Comparison of ENCODE assay signal across 9 cellular contexts in genomic region chr14:68975667-68976066, GRCh38. TPM values are rescaled to one million over a fixed set of nuclear protein-coding genes. Genes with fewer than 3 reads are reported as not detected.
A peak's percentile ranks its signal among the peaks of the same experiment; 100 is the strongest.
DNase-seq lines count a peak whose midpoint lies in the region; ATAC-seq and TF ChIP-seq lines count a peak whose summit lies in the region.
"Had no signal": no experiment of that assay in that cellular context is flagged by ENCODE, and none has a peak within 500 bp of the region (broad histone marks: within the 10 kb centered on the region; RNA-seq: fewer than 3 reads in every experiment).

No MANE protein-coding gene starts in this region.

- POLR2A ChIA-PET in activated CD4-positive, alpha-beta T cell treated with anti-CD3 and anti-CD28 coated beads, Interleukin-2, amount 10 ng/mL, durations not matched to agents 7 days and 5 days (lab: Charles Lee) = no interaction called here

- TF ChIP-seq CTCF in choroid plexus epithelial cell (conservative IDR thresholded peaks at IDR 0.05; ENCODE audit: low read depth, low read length) = peak; percentile 19

- H3K4me3 ChIP-seq in choroid plexus epithelial cell (ENCODE audit: low read depth, low read length) = peak overlapping the region; percentile 42

- DNase-seq in left cardiac atrium (peak; percentile 66), Right ventricle myocardium superior (no peak), choroid plexus epithelial cell (ENCODE audit: low read depth) (peak; percentile 89), mucosa of gallbladder (ENCODE audit: low spot score) (peak; percentile 68), NK-92 (lab: John Stamatoyannopoulos, UW; ENCODE audit: unreplicated experiment) (no peak)
- DNase-seq in activated T-helper 1 cell treated with anti-CD3 and anti-CD28 coated beads, Interleukin-12 subunit alpha, Interleukin-12 subunit beta, Interleukin-2, Interleukin-4 antibody, amounts not matched to agents 30 ng/mL and 10 ng/mL and 1 ng/mL, durations not matched to agents 14 hours and 24 hours and 36 hours (ENCODE audit: low spot score) = no peak
- DNase-seq in stimulated activated CD4-positive, alpha-beta T cell treated with anti-CD3 and anti-CD28 coated beads, Interleukin-1b, Interleukin-23, amount 100 ng/mL, for 48 hours = no peak
- DNase-seq in activated CD4-positive, alpha-beta T cell treated with anti-CD3 and anti-CD28 coated beads, Interleukin-2, amount 10 ng/mL, durations not matched to agents 7 days and 5 days = no peak
- DNase-seq: stimulated activated CD4-positive, alpha-beta T cell treated with anti-CD3 and anti-CD28 coated beads, Interleukin-2, amount 100 ng/mL, for 48 hours had no signal

- no peak for ATAC-seq in left cardiac atrium
- ATAC-seq in Right ventricle myocardium superior (ENCODE audit: poor library complexity) = no peak

- peaks cover 31% of the 10 kb centered on the region for H3K4me1 Mint-ChIP-seq in activated T-helper 1 cell treated with anti-CD3 and anti-CD28 coated beads, Interleukin-12 subunit alpha, Interleukin-12 subunit beta, Interleukin-2, Interleukin-4 antibody, amounts not matched to agents 30 ng/mL and 10 ng/mL and 1 ng/mL, durations not matched to agents 14 hours and 24 hours and 36 hours (ENCODE audit: low read depth)
- peaks cover 54% of the 10 kb centered on the region for H3K4me1 Mint-ChIP-seq in activated CD4-positive, alpha-beta T cell treated with anti-CD3 and anti-CD28 coated beads, Interleukin-2, amount 10 ng/mL, durations not matched to agents 7 days and 5 days

- H3K27me3 Mint-ChIP-seq in activated T-helper 1 cell treated with anti-CD3 and anti-CD28 coated beads, Interleukin-12 subunit alpha, Interleukin-12 subunit beta, Interleukin-2, Interleukin-4 antibody, amounts not matched to agents 30 ng/mL and 10 ng/mL and 1 ng/mL, durations not matched to agents 14 hours and 24 hours and 36 hours (ENCODE audit: insufficient read depth) = peaks cover 10% of the 10 kb centered on the region
- H3K27me3 Mint-ChIP-seq in activated CD4-positive, alpha-beta T cell treated with anti-CD3 and anti-CD28 coated beads, Interleukin-2, amount 10 ng/mL, durations not matched to agents 7 days and 5 days = peaks cover 11% of the 10 kb centered on the region

- H3K27ac Mint-ChIP-seq in activated T-helper 1 cell treated with anti-CD3 and anti-CD28 coated beads, Interleukin-12 subunit alpha, Interleukin-12 subunit beta, Interleukin-2, Interleukin-4 antibody, amounts not matched to agents 30 ng/mL and 10 ng/mL and 1 ng/mL, durations not matched to agents 14 hours and 24 hours and 36 hours = no peak overlapping the region
- no peak overlapping the region for H3K27ac Mint-ChIP-seq in activated CD4-positive, alpha-beta T cell treated with anti-CD3 and anti-CD28 coated beads, Interleukin-2, amount 10 ng/mL, durations not matched to agents 7 days and 5 days

- CTCF ChIA-PET in activated CD4-positive, alpha-beta T cell treated with anti-CD3 and anti-CD28 coated beads, Interleukin-2, amount 10 ng/mL, durations not matched to agents 7 days and 5 days (lab: Charles Lee) = interaction anchor here (0.9 to 1.0 kb wide), 2 partner anchors 26 to 45 kb away, joined by 3 read pairs; no protein-coding TSS in a partner anchor

- H3K9me3 Mint-ChIP-seq in activated T-helper 1 cell treated with anti-CD3 and anti-CD28 coated beads, Interleukin-12 subunit alpha, Interleukin-12 subunit beta, Interleukin-2, Interleukin-4 antibody, amounts not matched to agents 30 ng/mL and 10 ng/mL and 1 ng/mL, durations not matched to agents 14 hours and 24 hours and 36 hours = no peaks in the 10 kb centered on the region
- peaks cover 18% of the 10 kb centered on the region for H3K9me3 Mint-ChIP-seq in activated CD4-positive, alpha-beta T cell treated with anti-CD3 and anti-CD28 coated beads, Interleukin-2, amount 10 ng/mL, durations not matched to agents 7 days and 5 days

- no peak overlapping the region for H3K4me3 Mint-ChIP-seq in activated T-helper 1 cell treated with anti-CD3 and anti-CD28 coated beads, Interleukin-12 subunit alpha, Interleukin-12 subunit beta, Interleukin-2, Interleukin-4 antibody, amounts not matched to agents 30 ng/mL and 10 ng/mL and 1 ng/mL, durations not matched to agents 14 hours and 24 hours and 36 hours
- no peak overlapping the region for H3K4me3 Mint-ChIP-seq in activated CD4-positive, alpha-beta T cell treated with anti-CD3 and anti-CD28 coated beads, Interleukin-2, amount 10 ng/mL, durations not matched to agents 7 days and 5 days

- peaks cover 17% of the 10 kb centered on the region for H3K36me3 Mint-ChIP-seq in activated T-helper 1 cell treated with anti-CD3 and anti-CD28 coated beads, Interleukin-12 subunit alpha, Interleukin-12 subunit beta, Interleukin-2, Interleukin-4 antibody, amounts not matched to agents 30 ng/mL and 10 ng/mL and 1 ng/mL, durations not matched to agents 14 hours and 24 hours and 36 hours (ENCODE audit: low read depth)
- peaks cover 52% of the 10 kb centered on the region for H3K36me3 Mint-ChIP-seq in activated CD4-positive, alpha-beta T cell treated with anti-CD3 and anti-CD28 coated beads, Interleukin-2, amount 10 ng/mL, durations not matched to agents 7 days and 5 days (ENCODE audit: low read depth)

- intact Hi-C loops in left cardiac atrium (cut with DNase I) (loop anchor here (5.0 to 10.0 kb wide), 4 partner anchors 33 to 82 kb away; no protein-coding TSS in a partner anchor), Right ventricle myocardium superior (cut with DNase I) (loop anchor here (5.0 kb wide), 2 partner anchors 33 to 53 kb away; no protein-coding TSS in a partner anchor)
- intact Hi-C loops in activated T-helper 1 cell treated with anti-CD3 and anti-CD28 coated beads, Interleukin-12 subunit alpha, Interleukin-12 subunit beta, Interleukin-2, Interleukin-4 antibody, amounts not matched to agents 30 ng/mL and 10 ng/mL and 1 ng/mL, durations not matched to agents 14 hours and 24 hours and 36 hours (cut with micrococcal nuclease) = loop anchor here (5.0 kb wide), 2 partner anchors 177 to 1158 kb away; partner anchors contain the start of genes DCAF5, RAD51B and ZFYVE26

RNA-seq across cellular contexts. Expression of gene ACTN1, which starts 3.4 kb away (rescaled TPM):
- total RNA-seq in left cardiac atrium = 100 to 1,000 TPM; 160 to 319 TPM
- 92.5 TPM for total RNA-seq in Right ventricle myocardium superior
- 460 TPM for total RNA-seq in mucosa of gallbladder
- total RNA-seq in activated T-helper 1 cell treated with anti-CD3 and anti-CD28 coated beads, Interleukin-12 subunit alpha, Interleukin-12 subunit beta, Interleukin-2, Interleukin-4 antibody, amounts not matched to agents 30 ng/mL and 10 ng/mL and 1 ng/mL, durations not matched to agents 14 hours and 24 hours and 36 hours = 27.4 and 27.9 TPM in 2 replicates
- total RNA-seq in activated CD4-positive, alpha-beta T cell treated with anti-CD3 and anti-CD28 coated beads, Interleukin-2, amount 10 ng/mL, durations not matched to agents 7 days and 5 days = 10 to 100 TPM; 31.9 to 35.1 TPM

Comparison
In these comparisons a context has a peak if more than half of its experiments do, and no peak if none do; other contexts are left out.
1. DNase-seq: peak in left cardiac atrium (single experiment), choroid plexus epithelial cell (single experiment) and mucosa of gallbladder (single experiment); none in Right ventricle myocardium superior (single experiment), NK-92 (single experiment), activated T-helper 1 cell treated with anti-CD3 and anti-CD28 coated beads, Interleukin-12 subunit alpha, Interleukin-12 subunit beta, Interleukin-2, Interleukin-4 antibody, amounts not matched to agents 30 ng/mL and 10 ng/mL and 1 ng/mL, durations not matched to agents 14 hours and 24 hours and 36 hours (single experiment), stimulated activated CD4-positive, alpha-beta T cell treated with anti-CD3 and anti-CD28 coated beads, Interleukin-1b, Interleukin-23, amount 100 ng/mL, for 48 hours (single experiment) and activated CD4-positive, alpha-beta T cell treated with anti-CD3 and anti-CD28 coated beads, Interleukin-2, amount 10 ng/mL, durations not matched to agents 7 days and 5 days (single experiment).